In genomic region chr5:152288917-152289595, GRCh38 we compare ENCODE assay signal across 23 cellular contexts.
DNase-seq lines count a peak whose midpoint lies in the region; ATAC-seq and TF ChIP-seq lines count a peak whose summit lies in the region.
"Had no signal": no experiment of that assay in that cellular context is flagged by ENCODE, and none has a peak within 500 bp of the region (broad histone marks: within the 10 kb centered on the region; RNA-seq: fewer than 3 reads in every experiment).

No MANE protein-coding gene starts in this region.

- H3K9me3 ChIP-seq in left ventricle myocardium inferior (replicated peaks) (peaks cover 12% of the 10 kb centered on the region), subcutaneous abdominal adipose tissue (ENCODE audit: control insufficient read depth in 5 of 5, low read length in 5 of 5) (peaks cover 0 to 7% (median 0%) of the 10 kb centered on the region in 5 donors)

- no peaks in the 10 kb centered on the region for H3K36me3 Mint-ChIP-seq in endothelial cell (ENCODE audit: low read depth, unreplicated experiment)
- H3K36me3 Mint-ChIP-seq: activated naive CD8-positive, alpha-beta T cell treated with anti-CD3 and anti-CD28 coated beads, Interleukin-2, amount 10 ng/mL, durations not matched to agents 7 days and 5 days; CD4-positive, alpha-beta memory T cell; natural killer cell had no signal

- H3K36me3 ChIP-seq in left ventricle myocardium inferior (no peaks in the 10 kb centered on the region), subcutaneous abdominal adipose tissue (ENCODE audit: control insufficient read depth in 5 of 5, insufficient read depth in 5 of 5, low read length in 5 of 5) (no peaks in the 10 kb centered on the region)

- H3K4me1 ChIP-seq in left ventricle myocardium inferior (peaks cover 20% of the 10 kb centered on the region), subcutaneous abdominal adipose tissue (ENCODE audit: control insufficient read depth in 5 of 5, insufficient read depth in 5 of 5, low read length in 5 of 5) (peaks cover 3 to 21% (median 12%) of the 10 kb centered on the region in 5 donors)
- H3K4me1 ChIP-seq: foreskin keratinocyte had no signal

- H3K4me1 Mint-ChIP-seq in endothelial cell (ENCODE audit: unreplicated experiment): peaks cover 19% of the 10 kb centered on the region
- H3K4me1 Mint-ChIP-seq: activated naive CD8-positive, alpha-beta T cell treated with anti-CD3 and anti-CD28 coated beads, Interleukin-2, amount 10 ng/mL, durations not matched to agents 7 days and 5 days; CD4-positive, alpha-beta memory T cell; natural killer cell had no signal

- no peak for ATAC-seq in HG03432 (IDR thresholded peaks at IDR 0.05; ENCODE audit: unreplicated experiment)
- ATAC-seq: activated CD8-positive, alpha-beta T cell treated with anti-CD3 and anti-CD28 coated beads for 36 hours; esophagus mucosa; foreskin keratinocyte; natural killer cell; stimulated activated naive CD8-positive, alpha-beta T cell treated with anti-CD3 and anti-CD28 coated beads, Interleukin-15, Interleukin-2, amounts not matched to agents 100 U/mL and 50 U/mL, for 24 hours had no signal

- intact Hi-C loops in left ventricle myocardium inferior (cut with micrococcal nuclease): no loop called here

- H3K27me3 ChIP-seq in left ventricle myocardium inferior (ENCODE audit: low read depth): no peaks in the 10 kb centered on the region
- H3K27me3 ChIP-seq in subcutaneous abdominal adipose tissue (ENCODE audit: control insufficient read depth in 5 of 5, insufficient read depth in 4 of 5, low read length in 5 of 5): no peaks in the 10 kb centered on the region
- H3K27me3 ChIP-seq: foreskin keratinocyte had no signal

- H3K9ac ChIP-seq in subcutaneous abdominal adipose tissue (ENCODE audit: low read length in 5 of 5): peak overlapping the region in 2 of 5 donors; percentile 11 to 30

- no peak overlapping the region for H3K4me3 ChIP-seq in left ventricle myocardium inferior
- H3K4me3 ChIP-seq in subcutaneous abdominal adipose tissue (ENCODE audit: low read depth in 1 of 5, low read length in 5 of 5): peak overlapping the region in 1 of 5 donors; percentile 20

- H3K27ac Mint-ChIP-seq in endothelial cell (ENCODE audit: unreplicated experiment): no peak overlapping the region
- H3K27ac Mint-ChIP-seq: activated CD8-positive, alpha-beta T cell treated with anti-CD3 and anti-CD28 coated beads for 36 hours; activated naive CD8-positive, alpha-beta T cell treated with anti-CD3 and anti-CD28 coated beads, Interleukin-2, amount 10 ng/mL, durations not matched to agents 7 days and 5 days; CD4-positive, alpha-beta memory T cell; H9; natural killer cell had no signal

- no peak overlapping the region for H3K4me3 Mint-ChIP-seq in endothelial cell (ENCODE audit: unreplicated experiment)
- H3K4me3 Mint-ChIP-seq: activated CD8-positive, alpha-beta T cell treated with anti-CD3 and anti-CD28 coated beads for 36 hours; activated naive CD8-positive, alpha-beta T cell treated with anti-CD3 and anti-CD28 coated beads, Interleukin-2, amount 10 ng/mL, durations not matched to agents 7 days and 5 days; CD4-positive, alpha-beta memory T cell; H9; natural killer cell had no signal

- TF ChIP-seq CTCF in left ventricle myocardium inferior (IDR thresholded peaks at IDR 0.05; ENCODE audit: borderline replicate concordance) (no peak), endothelial cell (IDR thresholded peaks at IDR 0.05; ENCODE audit: unreplicated experiment) (no peak)

- no peaks in the 10 kb centered on the region for H3K9me3 Mint-ChIP-seq in endothelial cell (ENCODE audit: unreplicated experiment)
- H3K9me3 Mint-ChIP-seq: activated naive CD8-positive, alpha-beta T cell treated with anti-CD3 and anti-CD28 coated beads, Interleukin-2, amount 10 ng/mL, durations not matched to agents 7 days and 5 days; H9 had no signal

- no peaks in the 10 kb centered on the region for H3K27me3 Mint-ChIP-seq in endothelial cell (ENCODE audit: unreplicated experiment)
- H3K27me3 Mint-ChIP-seq: activated naive CD8-positive, alpha-beta T cell treated with anti-CD3 and anti-CD28 coated beads, Interleukin-2, amount 10 ng/mL, durations not matched to agents 7 days and 5 days had no signal

- H3K27ac ChIP-seq in left ventricle myocardium inferior (replicated peaks): peak overlapping the region; percentile 60
- peak overlapping the region; percentile 82 for H3K27ac ChIP-seq in subcutaneous abdominal adipose tissue (ENCODE audit: low read depth, low read length)
- H3K27ac ChIP-seq: foreskin keratinocyte had no signal

- peak; percentile 32 for DNase-seq in NCI-H146 (lab: John Stamatoyannopoulos, UW)
- DNase-seq in NCI-H748 treated with DMSO at 0.1 percent for 48 hours (lab: John Stamatoyannopoulos, UW): peak; percentile 35
- DNase-seq in left ventricle myocardium inferior: no peak
- DNase-seq in COLO829 (ENCODE audit: low spot score): no peak
- no peak for DNase-seq in AML-193 (lab: John Stamatoyannopoulos, UW)
- no peak for DNase-seq in endothelial cell (ENCODE audit: low spot score)
- DNase-seq: activated CD4-positive, CD25-positive, alpha-beta regulatory T cell treated with anti-CD3 and anti-CD28 coated beads, Interleukin-2, amount 50 U/mL, for 72 hours; activated CD8-positive, alpha-beta T cell treated with anti-CD3 and anti-CD28 coated beads for 36 hours; activated effector memory CD4-positive, alpha-beta T cell treated with Interleukin-2 at 50 U/mL for 16 hours; activated naive CD8-positive, alpha-beta T cell treated with anti-CD3 and anti-CD28 coated beads, Interleukin-2, amount 10 ng/mL, durations not matched to agents 7 days and 5 days; activated T-cell treated with anti-CD3 and anti-CD28 coated beads for 4 hours; CD4-positive, alpha-beta memory T cell; effector memory CD4-positive, alpha-beta T cell; foreskin keratinocyte; H9; MV-4-11; natural killer cell; NCI-H510A; stimulated activated naive CD8-positive, alpha-beta T cell treated with anti-CD3 and anti-CD28 coated beads, Interleukin-15, Interleukin-2, amounts not matched to agents 100 U/mL and 50 U/mL, for 24 hours; T-helper 1 cell had no signal

Comparison
In these comparisons a context has a peak if more than half of its experiments do, and no peak if none do; other contexts are left out.
1. DNase-seq: peak in NCI-H146 (single experiment) and NCI-H748 treated with DMSO at 0.1 percent for 48 hours (single experiment); none in left ventricle myocardium inferior (single experiment), COLO829 (single experiment), AML-193 (0 of 2) and endothelial cell (single experiment).